Comparison of ENCODE assay signal across 35 cellular contexts in the genomic region with DNA sequence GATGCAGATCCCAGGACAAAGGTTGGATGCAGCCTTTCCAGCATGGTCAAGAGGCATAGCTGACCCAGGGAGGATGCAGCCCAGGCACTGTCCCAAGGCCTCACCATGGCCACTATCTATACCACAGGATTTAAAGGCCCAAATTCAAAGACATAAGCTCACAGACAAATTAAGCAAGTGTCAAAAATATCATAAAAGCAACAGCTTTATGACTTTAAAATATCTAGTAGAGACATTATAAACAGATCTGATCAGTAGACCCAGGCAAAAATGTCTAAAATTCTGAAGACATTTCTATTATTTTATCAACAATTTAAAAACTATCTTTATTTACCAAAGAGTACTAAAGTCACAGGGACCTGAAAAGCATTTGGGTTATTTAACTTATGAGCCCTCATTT.
"Had no signal": no experiment of that assay in that cellular context is flagged by ENCODE, and none has a peak within 500 bp of the region (broad histone marks: within the 10 kb centered on the region; RNA-seq: fewer than 3 reads in every experiment).

No MANE protein-coding gene starts in this region.

- H3K36me3 ChIP-seq: MG63 had no signal

- DNase-seq: Kasumi-1, MG63, MM.1S, MV-4-11, NCI-H1048, NCI-H1092, NCI-H1092 treated with DMSO at 0.1 percent for 48 hours, NCI-H1105, NCI-H1105 treated with DMSO at 0.1 percent for 48 hours, NCI-H1417, NCI-H1417 treated with DMSO at 0.1 percent for 48 hours, NCI-H1436, NCI-H1436 treated with DMSO at 0.1 percent for 48 hours, NCI-H146, NCI-H1694, NCI-H1694 treated with DMSO at 0.1 percent for 48 hours, NCI-H187, NCI-H187 treated with DMSO at 0.1 percent for 48 hours, NCI-H1930, NCI-H2029, NCI-H2029 treated with DMSO at 0.1 percent for 48 hours, NCI-H2081, NCI-H2081 treated with DMSO at 0.1 percent for 48 hours, NCI-H2107, NCI-H2171, NCI-H2171 treated with DMSO at 0.1 percent for 48 hours, NCI-H2227 treated with DMSO at 0.1 percent for 48 hours, NCI-H226, NCI-H345, NCI-H446, NCI-H446 treated with DMSO at 0.1 percent for 48 hours, NCI-H510A, NCI-H510A treated with DMSO at 0.1 percent for 48 hours, NCI-H524, NCI-H524 treated with DMSO at 0.1 percent for 48 hours had no signal

- H3K4me3 ChIP-seq: MG63 had no signal
